ENCODE assay signal across 17 cellular contexts in the genomic region with DNA sequence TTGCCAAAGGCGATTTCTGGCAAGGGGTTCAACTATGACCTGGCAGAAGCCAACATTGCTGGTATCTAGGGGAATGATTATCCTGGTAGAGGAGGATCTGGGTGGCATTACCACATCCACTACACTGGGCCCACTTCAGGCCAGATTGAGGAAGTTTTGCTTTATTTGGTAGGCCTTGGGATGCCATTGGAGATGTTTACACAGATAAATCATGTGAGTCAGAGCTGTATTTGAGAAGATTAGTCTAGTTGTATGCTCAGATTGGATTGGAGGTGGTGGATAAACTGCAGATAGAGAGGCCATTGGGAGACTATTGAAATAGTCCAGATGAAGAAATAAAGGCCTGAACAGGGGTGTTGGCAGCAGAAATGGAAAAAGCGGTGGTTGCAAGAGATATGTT.
DNase-seq lines count a peak whose midpoint lies in the region; ATAC-seq, FAIRE-seq and TF ChIP-seq lines count a peak whose summit lies in the region.
"Had no signal": no experiment of that assay in that cellular context is flagged by ENCODE, and none has a peak within 500 bp of the region (broad histone marks: within the 10 kb centered on the region; RNA-seq: fewer than 3 reads in every experiment).

No MANE protein-coding gene starts in this region.

- H3K27me3 ChIP-seq in GM23248 (replicated peaks; ENCODE audit: insufficient read depth) (no peaks in the 10 kb centered on the region), PC-3 (ENCODE audit: low read length) (no peaks in the 10 kb centered on the region), endodermal cell (ENCODE audit: control insufficient read depth, insufficient read depth, low read length, poor library complexity, severe bottlenecking) (no peaks in the 10 kb centered on the region)
- H3K27me3 ChIP-seq: BLaER1 treated with 17β-estradiol and CSF1 and Interleukin-3, amounts not matched to agents 10 nM and 100 nM; neutrophil; sigmoid colon had no signal

- no peak overlapping the region for H2AFZ ChIP-seq in GM23248
- no peak overlapping the region for H2AFZ ChIP-seq in PC-3 (ENCODE audit: low read length)

- H3K4me3 ChIP-seq in GM23248 (no peak overlapping the region), PC-3 (ENCODE audit: low read length) (no peak overlapping the region), lower leg skin (ENCODE audit: low read depth, poor library complexity, severe bottlenecking) (no peak overlapping the region), endodermal cell (ENCODE audit: low read length) (no peak overlapping the region)
- H3K4me3 ChIP-seq: BLaER1 treated with 17β-estradiol and CSF1 and Interleukin-3, amounts not matched to agents 10 nM and 100 nM; sigmoid colon had no signal

- TF ChIP-seq CTCF in PC-3 (conservative IDR thresholded peaks at IDR 0.05; ENCODE audit: low read depth, low read length) = no peak
- TF ChIP-seq CTCF in lower leg skin (IDR thresholded peaks at IDR 0.05) = no peak
- TF ChIP-seq CTCF in endodermal cell (conservative IDR thresholded peaks at IDR 0.05) = no peak

- TF ChIP-seq POLR2A in lower leg skin (IDR thresholded peaks at IDR 0.05) = no peak
- no peak for TF ChIP-seq POLR2A in GM12891 (IDR thresholded peaks at IDR 0.05; ENCODE audit: low read depth, low read length)

- in situ Hi-C loops in GM23248 (cut with MboI) = no loop called here

- no peaks in the 10 kb centered on the region for H3K9me2 ChIP-seq in GM23248 (ENCODE audit: insufficient read depth)
- no peaks in the 10 kb centered on the region for H3K9me2 ChIP-seq in PC-3 (replicated peaks; ENCODE audit: low read length)

- BruUV-seq in PC-3 (replicated peaks; lab: Mats Ljungman, UMichigan) = no TSS peak

- H3K79me2 ChIP-seq in GM23248 (ENCODE audit: insufficient read depth) (no peaks in the 10 kb centered on the region), PC-3 (ENCODE audit: low read length) (no peaks in the 10 kb centered on the region)

- CTCF ChIA-PET in PC-3 (lab: Charles Lee) = no interaction called here

- H3K4me1 ChIP-seq in GM23248 (ENCODE audit: insufficient read depth) = peaks cover 26% of the 10 kb centered on the region
- H3K4me1 ChIP-seq in PC-3 (ENCODE audit: insufficient read depth, low read length) = peaks cover 58% of the 10 kb centered on the region
- peaks cover 3% of the 10 kb centered on the region for H3K4me1 ChIP-seq in endodermal cell (ENCODE audit: control insufficient read depth, insufficient read depth, low read length)
- H3K4me1 ChIP-seq: sigmoid colon had no signal

- H3K4me3 Mint-ChIP-seq in endodermal cell = no peak overlapping the region

- FAIRE-seq in GM12891 (lab: Jason Lieb, UNC) = no peak

- H3K9me3 ChIP-seq in GM23248 (ENCODE audit: low read depth) (no peaks in the 10 kb centered on the region), PC-3 (ENCODE audit: low read length) (no peaks in the 10 kb centered on the region), endodermal cell (ENCODE audit: control insufficient read depth, low read length) (peaks cover 4% of the 10 kb centered on the region)
- H3K9me3 ChIP-seq: neutrophil, sigmoid colon had no signal

- peaks cover 14% of the 10 kb centered on the region for H3K4me1 Mint-ChIP-seq in endodermal cell

- no peaks in the 10 kb centered on the region for H4K20me1 ChIP-seq in GM23248 (ENCODE audit: insufficient read depth)
- H4K20me1 ChIP-seq in PC-3 (ENCODE audit: low read length) = no peaks in the 10 kb centered on the region
- H4K20me1 ChIP-seq: BLaER1 treated with 17β-estradiol and CSF1 and Interleukin-3, amounts not matched to agents 10 nM and 100 nM had no signal

- 69 to 79% methylated on average over 2 of the region's 2 CpGs for WGBS in GM23248 (ENCODE audit: low coverage in 1 of 2, low lambda C conversion rate in 2 of 2, missing lambda C conversion rate in 2 of 2), 2 experiments
- 89 to 96% methylated on average over 2 of the region's 2 CpGs for WGBS in lower leg skin, 2 donors
- 90 to 100% methylated on average over 2 of the region's 2 CpGs for WGBS in endodermal cell (ENCODE audit: insufficient coverage in 1 of 2, insufficient read length in 1 of 2), 2 experiments

- H3K27ac ChIP-seq in GM23248 (peak overlapping the region; percentile 97; the same call in 1 of the 2 replicates), PC-3 (ENCODE audit: low read length) (peak overlapping the region; percentile 95), endodermal cell (ENCODE audit: low read depth, low read length) (no peak overlapping the region)
- H3K27ac ChIP-seq: neutrophil, sigmoid colon had no signal

- H3K9ac ChIP-seq in GM23248 (no peak overlapping the region), PC-3 (ENCODE audit: low read length) (peak overlapping the region; percentile 60), endodermal cell (ENCODE audit: extremely low read depth, low read length, poor library complexity, severe bottlenecking) (no peak overlapping the region)
- H3K9ac ChIP-seq: BLaER1 treated with 17β-estradiol and CSF1 and Interleukin-3, amounts not matched to agents 10 nM and 100 nM had no signal

- no peaks in the 10 kb centered on the region for H3K27me3 Mint-ChIP-seq in endodermal cell (ENCODE audit: insufficient read depth)

- peaks cover 22% of the 10 kb centered on the region for H3F3A ChIP-seq in GM23248 (ENCODE audit: insufficient read depth)
- H3F3A ChIP-seq in PC-3 (ENCODE audit: low read length, unreplicated experiment) = peaks cover 14% of the 10 kb centered on the region

- DNase-seq in GM23248 (peak; percentile 47), PC-3 (peak; percentile 82), fibroblast of peridontal ligament (ENCODE audit: extremely low read depth) (peak; percentile 30), stromal cell of bone marrow (ENCODE audit: low read depth) (peak; percentile 21), lower leg skin (ENCODE audit: low spot score in 2 of 2) (no peak), endodermal cell (no peak), GM12891 (ENCODE audit: insufficient read length, low spot score) (no peak)
- DNase-seq: activated CD4-positive, CD25-positive, alpha-beta regulatory T cell treated with anti-CD3 and anti-CD28 coated beads, Interleukin-2, amount 50 U/mL, for 72 hours; activated effector memory CD4-positive, alpha-beta T cell treated with anti-CD3 and anti-CD28 coated beads, Interleukin-2, amount 50 U/mL, for 16 hours; amygdala; DMS153; glutamatergic neuron; SHP77 treated with DMSO at 0.1 percent for 48 hours; sigmoid colon; stimulated activated CD4-positive, alpha-beta T cell treated with anti-CD3 and anti-CD28 coated beads, Interleukin-2, amount 100 ng/mL, for 24 hours had no signal

- H3K36me3 ChIP-seq in GM23248 (ENCODE audit: low read depth) = no peaks in the 10 kb centered on the region
- no peaks in the 10 kb centered on the region for H3K36me3 ChIP-seq in PC-3 (ENCODE audit: low read depth, low read length)
- H3K36me3 ChIP-seq in endodermal cell (ENCODE audit: control insufficient read depth, insufficient read depth, low read length) = no peaks in the 10 kb centered on the region
- H3K36me3 ChIP-seq: BLaER1 treated with 17β-estradiol and CSF1 and Interleukin-3, amounts not matched to agents 10 nM and 100 nM; neutrophil; sigmoid colon had no signal

- POLR2A ChIA-PET in PC-3 (lab: Charles Lee; ENCODE audit: unreplicated experiment) = no interaction called here

- peaks cover 8% of the 10 kb centered on the region for H3K9me3 Mint-ChIP-seq in endodermal cell

- ATAC-seq in PC-3 = peak; percentile 30

- peak overlapping the region; percentile 16 for H3K4me2 ChIP-seq in GM23248 (ENCODE audit: unreplicated experiment)
- peak overlapping the region; percentile 67 for H3K4me2 ChIP-seq in PC-3 (ENCODE audit: low read length)

- H3K27ac Mint-ChIP-seq in endodermal cell = no peak overlapping the region

- intact Hi-C loops in PC-3 (cut with micrococcal nuclease) (loop anchor here (2.0 to 10.0 kb wide), 2 partner anchors 117 to 147 kb away; a partner anchor contains a TSS), lower leg skin (cut with DNase I; ENCODE audit: low total_unique reads) (no loop called here)

- no peaks in the 10 kb centered on the region for H3K36me3 Mint-ChIP-seq in endodermal cell (ENCODE audit: low read depth)

TF ChIP-seq in GM12891, 5 proteins besides CTCF, POLR2A, EP300 and RAD21:
- TF ChIP-seq PAX5 (IDR thresholded peaks at IDR 0.05; ENCODE audit: insufficient read depth, low read length, severe bottlenecking) = no peak
- TF ChIP-seq SPI1 (IDR thresholded peaks at IDR 0.05; ENCODE audit: low read depth, low read length) = no peak
- no peak for TF ChIP-seq TAF1 (IDR thresholded peaks at IDR 0.05; ENCODE audit: low read depth, low read length)
- no peak for TF ChIP-seq POU2F2 (IDR thresholded peaks at IDR 0.05; ENCODE audit: low read depth, low read length)
- no peak for TF ChIP-seq POLR2AphosphoS5 (IDR thresholded peaks at IDR 0.05; ENCODE audit: low read depth, low read length)

Comparison
In these comparisons a context has a peak if more than half of its experiments do, and no peak if none do; other contexts are left out.
1. DNase-seq: peak in GM23248 (single experiment), PC-3 (single experiment), fibroblast of peridontal ligament (single experiment) and stromal cell of bone marrow (single experiment); none in lower leg skin (0 of 2), endodermal cell (single experiment) and GM12891 (single experiment).